Comparison of ENCODE assay signal across 15 cellular contexts in genomic region chr14:96053236-96053599, GRCh38. TPM values are rescaled to one million over a fixed set of nuclear protein-coding genes. Genes with fewer than 3 reads are reported as not detected.
DNase-seq lines count a peak whose midpoint lies in the region; ATAC-seq and TF ChIP-seq lines count a peak whose summit lies in the region.
"Had no signal": no experiment of that assay in that cellular context is flagged by ENCODE, and none has a peak within 500 bp of the region (broad histone marks: within the 10 kb centered on the region; RNA-seq: fewer than 3 reads in every experiment).

No MANE protein-coding gene starts in this region.

- no peak overlapping the region for H3K27ac Mint-ChIP-seq in CD4-positive, alpha-beta memory T cell
- H3K27ac Mint-ChIP-seq: naive B cell had no signal

- H3K4me1 ChIP-seq in ascending aorta (peaks cover 15 to 34% of the 10 kb centered on the region in 2 donors), skeletal muscle tissue (ENCODE audit: control insufficient read depth in 3 of 3, insufficient read depth in 3 of 3, low read length in 3 of 3) (peaks cover 5 to 43% (median 16%) of the 10 kb centered on the region in 3 donors)
- H3K4me1 ChIP-seq in CD4-positive, alpha-beta memory T cell (ENCODE audit: insufficient read depth, low read length): no peaks in the 10 kb centered on the region
- H3K4me1 ChIP-seq: parathyroid adenoma had no signal

- H3K27ac ChIP-seq in AG04450 (ENCODE audit: low read depth, low read length) (peak overlapping the region; percentile 73), ascending aorta (peak overlapping the region; percentile 81 to 93), skeletal muscle tissue (ENCODE audit: low read depth, low read length) (peak overlapping the region; percentile 72)
- H3K27ac ChIP-seq in CD4-positive, alpha-beta memory T cell (ENCODE audit: low read depth, low read length): no peak overlapping the region
- H3K27ac ChIP-seq: parathyroid adenoma had no signal

- no peak for DNase-seq in AG04450 (ENCODE audit: low read depth, low spot score)
- peak in 1 of 2 donors; percentile 45 for DNase-seq in ascending aorta (ENCODE audit: low spot score in 2 of 2)
- DNase-seq in left lobe of liver (ENCODE audit: low spot score): peak; percentile 27
- no peak for DNase-seq in CD4-positive, alpha-beta memory T cell
- no peak for DNase-seq in ureter (ENCODE audit: low spot score)
- no peak for DNase-seq in NCI-H1105 treated with DMSO at 0.1 percent for 48 hours (lab: John Stamatoyannopoulos, UW)
- DNase-seq: activated CD4-positive, alpha-beta T cell treated with anti-CD3 and anti-CD28 coated beads for 4 hours; activated effector memory CD4-positive, alpha-beta T cell treated with Interleukin-2 at 50 U/mL for 16 hours; naive B cell; stimulated activated CD4-positive, alpha-beta T cell treated with anti-CD3 and anti-CD28 coated beads, Interleukin-12 subunit alpha, Interleukin-12 subunit beta, amount 100 ng/mL, for 4 hours; upper lobe of left lung had no signal

- no peak overlapping the region for H3K4me3 Mint-ChIP-seq in CD4-positive, alpha-beta memory T cell
- H3K4me3 Mint-ChIP-seq: naive B cell had no signal

- H3K9ac ChIP-seq in skeletal muscle tissue (ENCODE audit: low read depth in 1 of 3, low read length in 3 of 3): peak overlapping the region in 1 of 3 donors; percentile 62
- H3K9ac ChIP-seq: parathyroid adenoma had no signal

- H3K9me3 ChIP-seq in AG04450 (ENCODE audit: control insufficient read depth, insufficient read depth, low read length) (no peaks in the 10 kb centered on the region), ascending aorta (no peaks in the 10 kb centered on the region), skeletal muscle tissue (ENCODE audit: control insufficient read depth in 3 of 3, low read length in 3 of 3) (no peaks in the 10 kb centered on the region)
- H3K9me3 ChIP-seq in CD4-positive, alpha-beta memory T cell (ENCODE audit: control insufficient read depth in 1 of 2, low read length in 2 of 2): no peaks in the 10 kb centered on the region
- H3K9me3 ChIP-seq: adrenal gland, upper lobe of left lung had no signal

- POLR2A ChIA-PET in AG04450 (lab: Yijun Ruan, JAX): no interaction called here
- POLR2A ChIA-PET in CD4-positive, alpha-beta memory T cell (lab: Charles Lee; ENCODE audit: partially characterized antibody): no interaction called here

- ATAC-seq in left lobe of liver (no peak), HG03432 (IDR thresholded peaks at IDR 0.05; ENCODE audit: unreplicated experiment) (no peak)

- H3K27me3 Mint-ChIP-seq in CD4-positive, alpha-beta memory T cell: peaks cover 4 to 10% of the 10 kb centered on the region in 2 donors

- CTCF ChIA-PET in AG04450 (lab: Charles Lee): interaction anchor here (0.6 kb wide), 1 partner anchor 237 kb away, joined by 3 read pairs; no protein-coding TSS in a partner anchor
- CTCF ChIA-PET in CD4-positive, alpha-beta memory T cell (lab: Charles Lee; ENCODE audit: partially characterized antibody): no interaction called here

- H3K36me3 ChIP-seq in ascending aorta: no peaks in the 10 kb centered on the region
- peaks cover 0 to 5% (median 0%) of the 10 kb centered on the region in 3 donors for H3K36me3 ChIP-seq in skeletal muscle tissue (ENCODE audit: control insufficient read depth in 3 of 3, insufficient read depth in 3 of 3, low read length in 3 of 3)
- no peaks in the 10 kb centered on the region for H3K36me3 ChIP-seq in CD4-positive, alpha-beta memory T cell (ENCODE audit: insufficient read depth, low read length)
- H3K36me3 ChIP-seq: adrenal gland had no signal

- no peak for TF ChIP-seq CTCF in AG04450 (IDR thresholded peaks at IDR 0.05; ENCODE audit: low read depth, low read length)
- no peak for TF ChIP-seq CTCF in ascending aorta (IDR thresholded peaks at IDR 0.05)

- H3K9me3 Mint-ChIP-seq in CD4-positive, alpha-beta memory T cell: no peaks in the 10 kb centered on the region
- H3K9me3 Mint-ChIP-seq: naive B cell had no signal

- peaks cover 2% of the 10 kb centered on the region in 2 donors for H3K36me3 Mint-ChIP-seq in CD4-positive, alpha-beta memory T cell
- H3K36me3 Mint-ChIP-seq: naive B cell had no signal

- H3K4me1 Mint-ChIP-seq in CD4-positive, alpha-beta memory T cell: no peaks in the 10 kb centered on the region
- H3K4me1 Mint-ChIP-seq: naive B cell had no signal

- intact Hi-C loops in ascending aorta (cut with DNase I): loop anchor here (1.0 to 5.0 kb wide), 2 partner anchors 11 to 449 kb away; partner anchors contain the start of gene PAPOLA
- intact Hi-C loops in CD4-positive, alpha-beta memory T cell (cut with micrococcal nuclease): no loop called here

- H3K27me3 ChIP-seq in AG04450 (ENCODE audit: control insufficient read depth, insufficient read depth, low read length) (no peaks in the 10 kb centered on the region), ascending aorta (no peaks in the 10 kb centered on the region), skeletal muscle tissue (ENCODE audit: control insufficient read depth in 3 of 3, insufficient read depth in 3 of 3, low read length in 3 of 3) (no peaks in the 10 kb centered on the region)
- no peaks in the 10 kb centered on the region for H3K27me3 ChIP-seq in CD4-positive, alpha-beta memory T cell (ENCODE audit: insufficient read depth, low read length)
- H3K27me3 ChIP-seq: adrenal gland, upper lobe of left lung had no signal

- H3K4me3 ChIP-seq in AG04450 (ENCODE audit: low read depth, low read length) (no peak overlapping the region), ascending aorta (no peak overlapping the region), skeletal muscle tissue (ENCODE audit: low read length in 3 of 3) (peak overlapping the region in 1 of 3 donors; percentile 35)
- no peak overlapping the region for H3K4me3 ChIP-seq in CD4-positive, alpha-beta memory T cell (ENCODE audit: low read length in 2 of 2)
- H3K4me3 ChIP-seq: adrenal gland, upper lobe of left lung had no signal

RNA-seq across cellular contexts. Expression of gene C14orf132, which starts 14.1 kb away (rescaled TPM):
- polyA plus RNA-seq in AG04450 (2011; rRNA removed): 42.0 and 47.7 TPM in 2 replicates
- 37.8 and 41.0 TPM in 2 replicates for polyA minus RNA-seq in AG04450 (2011; rRNA and poly(A)+ RNA removed)
- total RNA-seq in ascending aorta: 23.9 TPM
- total RNA-seq in left lobe of liver: 4.7 TPM
- total RNA-seq in skeletal muscle tissue: 8.9 TPM
- total RNA-seq in CD4-positive, alpha-beta memory T cell: 10 to 100 TPM; 18.2 to 20.6 TPM
- polyA plus RNA-seq in CD4-positive, alpha-beta memory T cell: 1 to 10 TPM; 1.2 to 1.3 TPM
- total RNA-seq in ureter: 6.7 TPM
